10 cellular contexts compared by ENCODE assay signal in the genomic region with DNA sequence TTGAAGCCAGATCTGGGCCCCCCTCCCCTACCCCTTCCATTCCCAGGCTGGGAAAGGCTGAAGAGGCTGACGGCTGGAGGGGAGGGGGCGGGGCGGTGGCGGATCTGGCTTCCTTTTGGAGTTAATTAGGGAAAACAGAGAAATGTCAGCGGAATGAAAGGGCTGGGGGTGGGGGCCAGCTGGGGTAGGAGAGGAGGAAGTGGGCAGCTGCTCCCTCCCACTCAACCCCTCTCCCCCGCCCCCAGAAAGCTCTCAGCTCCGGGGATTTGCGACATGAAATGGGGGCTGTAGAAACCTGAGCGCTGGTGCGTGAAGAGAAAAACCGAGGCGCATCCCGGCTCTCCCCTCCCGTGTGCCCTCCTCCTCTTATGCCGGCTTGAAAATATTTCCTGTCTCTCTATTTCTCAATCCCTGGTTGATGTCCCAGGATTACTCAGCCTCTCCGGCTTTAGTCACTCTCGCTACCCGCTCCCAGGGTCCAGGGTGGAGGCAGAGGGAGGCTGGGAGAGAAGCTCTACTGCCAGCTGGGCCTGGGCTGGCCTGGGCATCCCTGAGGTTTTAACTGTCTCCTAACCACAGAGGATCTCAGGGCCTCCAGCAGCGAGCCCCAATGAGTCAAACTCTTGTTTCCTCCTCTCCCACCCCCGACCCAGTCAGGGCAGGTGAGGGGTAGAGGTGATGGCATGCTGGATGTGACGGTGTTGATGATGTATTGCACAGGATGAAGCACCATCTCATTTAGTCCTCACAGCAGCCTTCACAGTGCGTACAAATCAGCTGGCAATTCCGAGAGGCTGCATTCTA. TPM values are rescaled to one million over a fixed set of nuclear protein-coding genes. Genes with fewer than 3 reads are reported as not detected.
DNase-seq lines count a peak whose midpoint lies in the region; ATAC-seq and TF ChIP-seq lines count a peak whose summit lies in the region.
"Had no signal": no experiment of that assay in that cellular context is flagged by ENCODE, and none has a peak within 500 bp of the region (broad histone marks: within the 10 kb centered on the region; RNA-seq: fewer than 3 reads in every experiment).

No MANE protein-coding gene starts in this region.

- peaks cover 0 to 42% (median 0%) of the 10 kb centered on the region in 4 donors for H3K36me3 ChIP-seq in upper lobe of left lung

- peaks cover 6% of the 10 kb centered on the region for H3K36me3 Mint-ChIP-seq in chondrocyte (ENCODE audit: low read depth)

- intact Hi-C loops in lower leg skin (cut with DNase I; ENCODE audit: low total_unique reads): no loop called here

- H3K27ac ChIP-seq in upper lobe of left lung: peak overlapping the region; percentile 77 to 87 (median 79)
- H3K27ac ChIP-seq: C4-2B had no signal

- peak overlapping the region; percentile 100 for H3K27ac Mint-ChIP-seq in chondrocyte (ENCODE audit: unreplicated experiment)
- H3K27ac Mint-ChIP-seq: activated naive CD4-positive, alpha-beta T cell treated with anti-CD3 and anti-CD28 coated beads, Interleukin-2, amount 50 U/mL, for 24 hours had no signal

- H3K9me3 ChIP-seq in upper lobe of left lung: no peaks in the 10 kb centered on the region

- peaks cover 32 to 38% (median 35%) of the 10 kb centered on the region in 4 donors for H3K4me1 ChIP-seq in upper lobe of left lung

- no peak overlapping the region for H3K4me3 ChIP-seq in lower leg skin (ENCODE audit: low read depth, poor library complexity, severe bottlenecking)
- H3K4me3 ChIP-seq in upper lobe of left lung: peak overlapping the region in 2 of 4 donors; percentile 23 to 31

- H3K27me3 ChIP-seq in upper lobe of left lung: no peaks in the 10 kb centered on the region

- H3K4me1 Mint-ChIP-seq in chondrocyte (ENCODE audit: low read depth): peaks cover 68% of the 10 kb centered on the region

- no peak for TF ChIP-seq POLR2A in lower leg skin (IDR thresholded peaks at IDR 0.05)
- TF ChIP-seq POLR2A in upper lobe of left lung (IDR thresholded peaks at IDR 0.05): no peak

- TF ChIP-seq CTCF in chondrocyte (IDR thresholded peaks at IDR 0.05) (no peak), lower leg skin (IDR thresholded peaks at IDR 0.05) (no peak), upper lobe of left lung (IDR thresholded peaks at IDR 0.05) (no peak)

- DNase-seq in NCI-H748 (lab: John Stamatoyannopoulos, UW; ENCODE audit: unreplicated experiment) (peak; percentile 37), NCI-H748 treated with DMSO at 0.1 percent for 48 hours (lab: John Stamatoyannopoulos, UW) (no peak), NCI-H460 (ENCODE audit: extremely low read depth, low read depth) (peak; percentile 12), chondrocyte (ENCODE audit: low spot score) (no peak), lower leg skin (ENCODE audit: low spot score in 2 of 2) (peak; percentile 66 to 93), upper lobe of left lung (peak in 1 of 2 donors; percentile 66), LoVo (ENCODE audit: low spot score) (no peak)
- no peak for DNase-seq in effector CD8-positive, alpha-beta T cell (lab: John Stamatoyannopoulos, UW)

- no peaks in the 10 kb centered on the region for H3K27me3 Mint-ChIP-seq in chondrocyte (ENCODE audit: low read depth)
- H3K27me3 Mint-ChIP-seq: activated naive CD4-positive, alpha-beta T cell treated with anti-CD3 and anti-CD28 coated beads, Interleukin-2, amount 50 U/mL, for 24 hours had no signal

- WGBS in lower leg skin, 2 donors: 38 to 49% methylated on average over 23 of the region's 23 CpGs
- WGBS in upper lobe of left lung, 2 donors: 29 to 31% methylated on average over 22 to 23 of the region's 23 CpGs

- ATAC-seq in upper lobe of left lung (ENCODE audit: low FRiP score in 2 of 2): peak; percentile 17 to 73

- no peaks in the 10 kb centered on the region for H3K9me3 Mint-ChIP-seq in chondrocyte (ENCODE audit: low read depth)
- H3K9me3 Mint-ChIP-seq: activated naive CD4-positive, alpha-beta T cell treated with anti-CD3 and anti-CD28 coated beads, Interleukin-2, amount 50 U/mL, for 24 hours had no signal

- peak overlapping the region; percentile 65 for H3K4me3 Mint-ChIP-seq in chondrocyte (ENCODE audit: unreplicated experiment)
- H3K4me3 Mint-ChIP-seq: activated naive CD4-positive, alpha-beta T cell treated with anti-CD3 and anti-CD28 coated beads, Interleukin-2, amount 50 U/mL, for 24 hours had no signal

- no peak for TF ChIP-seq EP300 in upper lobe of left lung (IDR thresholded peaks at IDR 0.05)

RNA-seq across cellular contexts. Expression of a gene that starts 20.1 kb away (rescaled TPM):
- 0.30 TPM in 1 of 2 replicates, not detected in the other for total RNA-seq in NCI-H460 (2014; rRNA removed; shearing (Covaris generic))
- polyA plus RNA-seq in NCI-H460 (2014; cell fraction: nucleus; rRNA removed): 0.35 TPM in 1 of 2 replicates, not detected in the other
- 1.7 to 3.6 TPM (median 2.0 TPM) in 3 replicates for total RNA-seq in chondrocyte
- 1 to 10 TPM; 1.1 to 1.7 (median 1.7) TPM for total RNA-seq in lower leg skin
- 10 to 100 TPM in 1 of 6 donors, 1 to 10 TPM in 3, under 1 TPM in 2; 0.61 to 11.5 (median 1.4) TPM for total RNA-seq in upper lobe of left lung

RNA-seq across cellular contexts. Expression of a gene that starts 24.2 kb away (rescaled TPM):
- total RNA-seq in NCI-H460 (2014; rRNA removed; shearing (Covaris generic)): 0.12 TPM in 2 replicates
- polyA plus RNA-seq in NCI-H460 (2014; cell fraction: nucleus; rRNA removed): 0.13 and 0.24 TPM in 2 replicates
- total RNA-seq in chondrocyte (0.72 to 1.8 TPM (median 1.1 TPM) in 3 replicates), lower leg skin (10 to 100 TPM in 1 of 4 donors, 1 to 10 TPM in 3; 1.2 to 34.5 (median 2.2) TPM), upper lobe of left lung (10 to 100 TPM in 1 of 6 donors, 1 to 10 TPM in 4, under 1 TPM in 1; 0.69 to 24.7 (median 1.8) TPM)

RNA-seq across cellular contexts. Expression of a gene that starts 33.2 kb away (rescaled TPM):
- 5.9 and 7.0 TPM in 2 replicates for total RNA-seq in NCI-H460 (2014; rRNA removed; shearing (Covaris generic))
- 9.7 and 11.1 TPM in 2 replicates for polyA plus RNA-seq in NCI-H460 (2014; cell fraction: nucleus; rRNA removed)
- total RNA-seq in chondrocyte (68.9 to 91.8 TPM (median 90.8 TPM) in 3 replicates), lower leg skin (10 to 100 TPM; 45.5 to 80.8 (median 49.7) TPM), upper lobe of left lung (100 to 1,000 TPM in 1 of 6 donors, 10 to 100 TPM in 5; 26.4 to 116 (median 50.1) TPM)

Comparison
In these comparisons a context has a peak if more than half of its experiments do, and no peak if none do; other contexts are left out.
1. DNase-seq: peak in NCI-H748 (single experiment), NCI-H460 (single experiment) and lower leg skin (2 of 2); none in NCI-H748 treated with DMSO at 0.1 percent for 48 hours (single experiment), chondrocyte (single experiment), effector CD8-positive, alpha-beta T cell (single experiment) and LoVo (single experiment).